14 cellular contexts compared by ENCODE assay signal in the genomic region with DNA sequence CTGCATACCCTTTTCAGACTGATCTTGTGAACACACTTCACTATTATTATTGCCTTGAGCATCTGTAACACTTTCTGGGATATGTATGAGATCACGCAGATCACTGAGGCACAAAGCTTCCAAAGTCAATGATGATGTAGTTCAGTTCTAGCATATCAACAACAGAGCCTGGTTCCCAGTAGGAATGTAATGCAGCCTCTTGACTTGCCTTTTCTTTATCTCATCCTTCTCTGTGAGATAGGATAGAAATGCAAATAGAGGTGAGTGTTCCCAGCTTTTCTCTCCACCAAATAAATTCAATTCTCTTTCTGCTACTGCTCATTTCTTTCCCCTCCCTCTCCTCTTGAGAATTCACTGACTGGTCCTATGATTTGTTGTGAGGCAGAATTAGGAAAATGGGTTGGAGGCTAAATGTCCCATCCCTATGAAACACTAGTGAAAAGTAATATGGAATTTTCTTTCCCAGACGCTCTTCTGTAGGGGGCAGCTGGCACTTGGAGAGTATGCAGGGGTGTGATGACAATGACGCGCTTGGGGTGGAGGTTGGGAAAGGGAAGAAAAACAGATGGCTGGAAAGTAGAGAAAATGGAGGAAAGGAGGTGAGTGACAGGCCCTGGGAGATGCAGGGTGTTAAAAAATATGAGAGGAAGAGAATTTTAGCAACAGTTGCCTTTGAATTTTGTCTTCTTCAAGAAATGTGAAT.
DNase-seq lines count a peak whose midpoint lies in the region; ATAC-seq and TF ChIP-seq lines count a peak whose summit lies in the region.
"Had no signal": no experiment of that assay in that cellular context is flagged by ENCODE, and none has a peak within 500 bp of the region (broad histone marks: within the 10 kb centered on the region; RNA-seq: fewer than 3 reads in every experiment).

No MANE protein-coding gene starts in this region.

- no peak for TF ChIP-seq CTCF in GM10266 (IDR thresholded peaks at IDR 0.05; ENCODE audit: control insufficient read depth, insufficient read depth, low read depth, missing control alignments)
- no peak for TF ChIP-seq CTCF in smooth muscle cell (IDR thresholded peaks at IDR 0.05; ENCODE audit: borderline replicate concordance, insufficient read depth, poor library complexity, severe bottlenecking)

- peak overlapping the region; percentile 64 for H3K27ac ChIP-seq in HUES48 (ENCODE audit: low read depth, low read length)
- peak overlapping the region; percentile 9 for H3K27ac ChIP-seq in ectodermal cell (ENCODE audit: insufficient read depth, low read depth, low read length, poor library complexity, severe bottlenecking)
- H3K27ac ChIP-seq in smooth muscle cell (ENCODE audit: low read depth): no peak overlapping the region
- H3K27ac ChIP-seq: BLaER1 treated with 17β-estradiol and CSF1 and Interleukin-3, amounts not matched to agents 10 nM and 100 nM had no signal

- H4K20me1 ChIP-seq in smooth muscle cell (ENCODE audit: low read depth): no peaks in the 10 kb centered on the region
- H4K20me1 ChIP-seq: BLaER1 treated with 17β-estradiol and CSF1 and Interleukin-3, amounts not matched to agents 10 nM and 100 nM had no signal

- no peak overlapping the region for H2AFZ ChIP-seq in smooth muscle cell (ENCODE audit: low read depth)

- no peaks in the 10 kb centered on the region for H3F3A ChIP-seq in smooth muscle cell (ENCODE audit: low read depth)

- no peaks in the 10 kb centered on the region for H3K79me2 ChIP-seq in smooth muscle cell (ENCODE audit: low read depth)

- ATAC-seq in HG02852 (IDR thresholded peaks at IDR 0.05; ENCODE audit: unreplicated experiment): no peak
- ATAC-seq: HCT116 had no signal

- H3K4me2 ChIP-seq in smooth muscle cell: no peak overlapping the region
- H3K4me2 ChIP-seq: BLaER1 treated with 17β-estradiol and CSF1 and Interleukin-3, amounts not matched to agents 10 nM and 100 nM had no signal

- peaks cover 8% of the 10 kb centered on the region; the same call in 1 of the 2 replicates for H3K9me3 ChIP-seq in HUES48 (ENCODE audit: control insufficient read depth, insufficient read depth, low read length)
- H3K9me3 ChIP-seq in ectodermal cell (ENCODE audit: control insufficient read depth, low read length): no peaks in the 10 kb centered on the region
- H3K9me3 ChIP-seq in smooth muscle cell (replicated peaks; ENCODE audit: low read depth): no peaks in the 10 kb centered on the region

- 72% methylated on average over 4 of the region's 4 CpGs for WGBS in ectodermal cell, 2 experiments
- 68% methylated on average over 4 of the region's 4 CpGs for WGBS in smooth muscle cell (ENCODE audit: low lambda C conversion rate)

- H3K4me3 ChIP-seq in HUES48 (ENCODE audit: low read depth, low read length): no peak overlapping the region
- no peak overlapping the region for H3K4me3 ChIP-seq in ectodermal cell (ENCODE audit: insufficient read depth, low read depth, low read length)
- no peak overlapping the region for H3K4me3 ChIP-seq in smooth muscle cell
- H3K4me3 ChIP-seq: BLaER1 treated with 17β-estradiol and CSF1 and Interleukin-3, amounts not matched to agents 10 nM and 100 nM had no signal

- DNase-seq in ELF-1 (ENCODE audit: low read depth, low spot score): peak; percentile 8
- DNase-seq in iPS-NIHi11 (ENCODE audit: low spot score): peak; percentile 14
- DNase-seq in GM10266 (ENCODE audit: extremely low spot score): no peak
- DNase-seq in smooth muscle cell (lab: John Stamatoyannopoulos, UW; ENCODE audit: unreplicated experiment): no peak
- no peak for DNase-seq in COLO668 (lab: John Stamatoyannopoulos, UW; ENCODE audit: unreplicated experiment)
- DNase-seq: ACHN; Calu3; CD4-positive, CD25-positive, alpha-beta regulatory T cell; DMS 273 treated with DMSO at 0.1 percent for 48 hours had no signal

- no peaks in the 10 kb centered on the region for H3K27me3 ChIP-seq in HUES48 (ENCODE audit: control insufficient read depth, insufficient read depth, low read length)
- H3K27me3 ChIP-seq in ectodermal cell (ENCODE audit: control insufficient read depth, insufficient read depth, low read length, poor library complexity, severe bottlenecking): no peaks in the 10 kb centered on the region
- no peaks in the 10 kb centered on the region for H3K27me3 ChIP-seq in smooth muscle cell (ENCODE audit: low read depth)
- H3K27me3 ChIP-seq: BLaER1 treated with 17β-estradiol and CSF1 and Interleukin-3, amounts not matched to agents 10 nM and 100 nM had no signal

- H3K36me3 ChIP-seq in HUES48 (ENCODE audit: control insufficient read depth, insufficient read depth, low read length) (no peaks in the 10 kb centered on the region), ectodermal cell (ENCODE audit: control insufficient read depth, insufficient read depth, low read length) (no peaks in the 10 kb centered on the region), smooth muscle cell (ENCODE audit: low read depth) (no peaks in the 10 kb centered on the region)
- H3K36me3 ChIP-seq: BLaER1 treated with 17β-estradiol and CSF1 and Interleukin-3, amounts not matched to agents 10 nM and 100 nM had no signal

- peaks cover 33% of the 10 kb centered on the region for H3K4me1 ChIP-seq in HUES48 (ENCODE audit: control insufficient read depth, insufficient read depth, low read length)
- H3K4me1 ChIP-seq in ectodermal cell (ENCODE audit: control insufficient read depth, insufficient read depth, low read length): no peaks in the 10 kb centered on the region
- H3K4me1 ChIP-seq in smooth muscle cell (ENCODE audit: low read depth): no peaks in the 10 kb centered on the region
- H3K4me1 ChIP-seq: BLaER1 treated with 17β-estradiol and CSF1 and Interleukin-3, amounts not matched to agents 10 nM and 100 nM had no signal

- H3K9ac ChIP-seq in HUES48 (ENCODE audit: low read depth, low read length) (no peak overlapping the region), smooth muscle cell (ENCODE audit: low read depth) (no peak overlapping the region)
- H3K9ac ChIP-seq: BLaER1 treated with 17β-estradiol and CSF1 and Interleukin-3, amounts not matched to agents 10 nM and 100 nM had no signal

Comparison
In these comparisons a context has a peak if more than half of its experiments do, and no peak if none do; other contexts are left out.
1. DNase-seq: peak in ELF-1 (single experiment) and iPS-NIHi11 (single experiment); none in GM10266 (single experiment), smooth muscle cell (single experiment) and COLO668 (single experiment).